7 cellular contexts compared by ENCODE assay signal in the genomic region with DNA sequence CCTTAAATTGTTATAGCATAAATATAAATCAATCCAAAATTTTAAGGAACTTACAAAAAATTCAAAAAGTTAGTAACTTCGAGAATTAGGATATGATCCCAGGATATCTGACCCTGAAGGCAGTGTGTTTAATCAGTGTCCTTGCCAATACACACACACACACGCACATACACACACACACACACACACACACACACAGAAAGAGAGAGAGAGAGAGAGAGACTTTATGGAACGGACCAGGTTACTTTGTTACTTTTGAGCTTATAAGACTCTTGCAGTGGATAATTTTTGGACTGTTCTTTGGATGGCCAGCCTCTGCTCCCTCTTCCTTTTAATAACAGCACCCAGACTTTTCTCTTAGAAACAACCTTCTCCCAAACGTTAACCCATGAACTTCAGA.
"Had no signal": no experiment of that assay in that cellular context is flagged by ENCODE, and none has a peak within 500 bp of the region (broad histone marks: within the 10 kb centered on the region; RNA-seq: fewer than 3 reads in every experiment).

No MANE protein-coding gene starts in this region.

- H2AFZ ChIP-seq: GM23338 had no signal

- H3K4me2 ChIP-seq: GM23338 had no signal

- H3K4me1 ChIP-seq: HAP-1 had no signal

- DNase-seq: H7, IMR-90, KG1 had no signal

- H3K4me3 ChIP-seq: GM23338, HAP-1, K562 had no signal

- H3K36me3 ChIP-seq: HAP-1 had no signal

- H3K27ac Mint-ChIP-seq: GM23338 had no signal

- FAIRE-seq: HTR-8/SVneo, K562 had no signal

- H3K4me3 Mint-ChIP-seq: GM23338 had no signal

- H3K9me3 ChIP-seq: HAP-1 had no signal
